In genomic region chr11:14081541-14082211, GRCh38 we compare ENCODE assay signal across 26 cellular contexts.
DNase-seq lines count a peak whose midpoint lies in the region; ATAC-seq and TF ChIP-seq lines count a peak whose summit lies in the region.
"Had no signal": no experiment of that assay in that cellular context is flagged by ENCODE, and none has a peak within 500 bp of the region (broad histone marks: within the 10 kb centered on the region; RNA-seq: fewer than 3 reads in every experiment).

No MANE protein-coding gene starts in this region.

- CTCF ChIA-PET in A673 (lab: Charles Lee): no interaction called here

- intact Hi-C loops in dorsolateral prefrontal cortex (cut with DNase I) (no loop called here), head of caudate nucleus (cut with DNase I) (no loop called here), A673 (cut with micrococcal nuclease; ENCODE audit: unreplicated experiment) (no loop called here)

- no peak for TF ChIP-seq CTCF in dorsolateral prefrontal cortex (IDR thresholded peaks at IDR 0.05 in 54 of 56, conservative IDR thresholded peaks at IDR 0.05 in 2 of 56; ENCODE audit: low read depth in 1 of 56, partially characterized antibody in 56 of 56)
- TF ChIP-seq CTCF in A673 (conservative IDR thresholded peaks at IDR 0.05; ENCODE audit: low read depth, low read length): no peak

- no peaks in the 10 kb centered on the region for H3K79me2 ChIP-seq in GM23248 (ENCODE audit: insufficient read depth)

- H3F3A ChIP-seq in GM23248 (ENCODE audit: insufficient read depth): peaks cover 12% of the 10 kb centered on the region; the same call in 1 of the 2 replicates

- no peak overlapping the region for H3K4me3 ChIP-seq in GM23248
- H3K4me3 ChIP-seq in dorsolateral prefrontal cortex: no peak overlapping the region
- no peak overlapping the region for H3K4me3 ChIP-seq in skin epidermis
- no peak overlapping the region for H3K4me3 ChIP-seq in A673 (ENCODE audit: low read depth, low read length, poor library complexity, severe bottlenecking)
- H3K4me3 ChIP-seq: coronary artery, GM12878, HAP-1, SJCRH30, upper lobe of right lung had no signal

- H3K27me3 ChIP-seq in GM23248 (replicated peaks; ENCODE audit: insufficient read depth): no peaks in the 10 kb centered on the region
- H3K27me3 ChIP-seq in dorsolateral prefrontal cortex: peaks cover 0 to 5% (median 0%) of the 10 kb centered on the region in 45 donors
- H3K27me3 ChIP-seq in A673 (replicated peaks; ENCODE audit: insufficient read depth, low read depth, low read length, poor library complexity): peaks cover 17% of the 10 kb centered on the region
- H3K27me3 ChIP-seq: SJCRH30, upper lobe of right lung had no signal

- no peaks in the 10 kb centered on the region for H3K36me3 ChIP-seq in GM23248 (ENCODE audit: low read depth)
- no peaks in the 10 kb centered on the region for H3K36me3 ChIP-seq in A673 (ENCODE audit: insufficient read depth, low read length, poor library complexity, severe bottlenecking)
- H3K36me3 ChIP-seq: HAP-1, SJCRH30, upper lobe of right lung had no signal

- no TSS peak for BruUV-seq in A673 (replicated peaks; lab: Mats Ljungman, UMichigan)

- no peaks in the 10 kb centered on the region for H3K9me3 ChIP-seq in GM23248 (ENCODE audit: low read depth)
- no peaks in the 10 kb centered on the region for H3K9me3 ChIP-seq in A673 (ENCODE audit: low read depth, low read length, poor library complexity, severe bottlenecking)
- H3K9me3 ChIP-seq: HAP-1, SJCRH30, upper lobe of right lung had no signal

- H3K4me2 ChIP-seq in GM23248 (ENCODE audit: unreplicated experiment): no peak overlapping the region

- 24 to 25% methylated on average over 7 of the region's 7 CpGs for WGBS in GM23248 (ENCODE audit: low coverage in 1 of 2, low lambda C conversion rate in 2 of 2, missing lambda C conversion rate in 2 of 2), 2 experiments

- no peak for ATAC-seq in GM19452 (IDR thresholded peaks at IDR 0.05; ENCODE audit: unreplicated experiment)
- ATAC-seq in HG02678 (IDR thresholded peaks at IDR 0.05; ENCODE audit: unreplicated experiment): no peak
- ATAC-seq: activated CD8-positive, alpha-beta T cell treated with anti-CD3 and anti-CD28 coated beads for 36 hours; GM12878; left lobe of liver; PC-3; stimulated activated naive CD8-positive, alpha-beta T cell treated with anti-CD3 and anti-CD28 coated beads, Interleukin-15, Interleukin-2, amounts not matched to agents 100 U/mL and 50 U/mL, for 24 hours; upper lobe of right lung had no signal

- POLR2A ChIA-PET in A673 (lab: Charles Lee; ENCODE audit: low non-redundant PET): no interaction called here

- no peak overlapping the region for H3K9ac ChIP-seq in GM23248

- H3K4me1 ChIP-seq in GM23248 (ENCODE audit: insufficient read depth) (peaks cover 11% of the 10 kb centered on the region; the same call in 1 of the 2 replicates), A673 (ENCODE audit: insufficient read depth, low read length, poor library complexity, severe bottlenecking) (no peaks in the 10 kb centered on the region)
- H3K4me1 ChIP-seq: HAP-1, SJCRH30, upper lobe of right lung had no signal

- H3K9me2 ChIP-seq in GM23248 (ENCODE audit: insufficient read depth): no peaks in the 10 kb centered on the region

- in situ Hi-C loops in GM23248 (cut with MboI): no loop called here

- H2AFZ ChIP-seq in GM23248: no peak overlapping the region

- no peak overlapping the region for H3K27ac ChIP-seq in GM23248
- peak overlapping the region in 34 of 59 donors; percentile 5 to 74 (median 40) for H3K27ac ChIP-seq in dorsolateral prefrontal cortex
- peak overlapping the region in 13 of 21 experiments; percentile 4 to 83 (median 51) for H3K27ac ChIP-seq in skin epidermis
- no peak overlapping the region for H3K27ac ChIP-seq in A673 (ENCODE audit: low read depth, low read length, poor library complexity, severe bottlenecking)
- H3K27ac ChIP-seq: C4-2B, epithelial cell of prostate, HL-60, SJCRH30, upper lobe of right lung had no signal

- H4K20me1 ChIP-seq in GM23248 (ENCODE audit: insufficient read depth): no peaks in the 10 kb centered on the region

- DNase-seq in GM23248: peak; percentile 18
- DNase-seq in dorsolateral prefrontal cortex: no peak
- DNase-seq in kidney glomerular epithelial cell (lab: John Stamatoyannopoulos, UW): peak; percentile 1
- DNase-seq in head of caudate nucleus: no peak
- no peak for DNase-seq in A673 (ENCODE audit: low spot score)
- DNase-seq: activated CD4-positive, CD25-positive, alpha-beta regulatory T cell; activated CD8-positive, alpha-beta T cell treated with anti-CD3 and anti-CD28 coated beads for 36 hours; activated naive CD4-positive, alpha-beta T cell treated with anti-CD3 and anti-CD28 coated beads, Interleukin-2, amount 10 ng/mL, durations not matched to agents 7 days and 5 days; activated T-cell treated with anti-CD3 and anti-CD28 coated beads, Interleukin-2, amount 50 U/mL, for 24 hours; DMS153; NCI-H1436; NCI-H748 treated with DMSO at 0.1 percent for 48 hours; PC-3; SJCRH30; stimulated activated naive CD8-positive, alpha-beta T cell treated with anti-CD3 and anti-CD28 coated beads, Interleukin-15, Interleukin-2, amounts not matched to agents 100 U/mL and 50 U/mL, for 24 hours; upper lobe of right lung had no signal

Comparison
In these comparisons a context has a peak if more than half of its experiments do, and no peak if none do; other contexts are left out.
1. DNase-seq: peak in GM23248 (single experiment) and kidney glomerular epithelial cell (single experiment); none in dorsolateral prefrontal cortex (0 of 10), head of caudate nucleus (0 of 42) and A673 (single experiment).
2. H3K27ac ChIP-seq: peak in dorsolateral prefrontal cortex (34 of 59) and skin epidermis (13 of 21); none in GM23248 (single experiment) and A673 (single experiment).